ENCODE assay signal across 10 cellular contexts in the genomic region with DNA sequence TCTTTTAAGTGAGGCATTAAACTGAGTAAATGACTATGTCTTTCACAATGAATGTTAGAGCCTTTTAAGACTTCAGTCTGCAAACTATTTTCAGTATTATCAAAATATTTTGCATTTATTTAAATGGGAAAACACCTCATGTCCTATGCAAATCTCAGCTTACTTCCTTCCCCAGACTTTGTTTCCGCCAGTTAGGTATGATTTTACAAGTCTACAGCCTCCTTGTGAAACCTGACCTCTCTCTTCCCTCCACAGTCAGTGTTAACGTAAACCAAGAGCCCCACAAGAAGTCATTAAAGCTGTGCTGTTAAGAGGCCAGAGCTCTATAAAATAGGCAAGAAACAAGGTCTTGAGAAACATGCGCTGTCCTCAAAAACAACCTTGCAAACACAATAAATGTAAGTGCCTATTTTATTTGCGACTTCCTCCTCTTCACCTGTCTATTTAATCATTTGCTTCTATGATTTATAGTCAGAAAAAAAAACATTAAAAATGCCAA. TPM values are rescaled to one million over a fixed set of nuclear protein-coding genes. Genes with fewer than 3 reads are reported as not detected.
A peak's percentile ranks its signal among the peaks of the same experiment; 100 is the strongest.
DNase-seq lines count a peak whose midpoint lies in the region; ATAC-seq and TF ChIP-seq lines count a peak whose summit lies in the region.
"Had no signal": no experiment of that assay in that cellular context is flagged by ENCODE, and none has a peak within 500 bp of the region (broad histone marks: within the 10 kb centered on the region; RNA-seq: fewer than 3 reads in every experiment).

No MANE protein-coding gene starts in this region.

- ATAC-seq in Right ventricle myocardium superior (ENCODE audit: poor library complexity) = no peak
- peak; percentile 76 for ATAC-seq in HG03135 (IDR thresholded peaks at IDR 0.05; ENCODE audit: unreplicated experiment)
- ATAC-seq in upper lobe of left lung (ENCODE audit: low FRiP score in 2 of 2) = no peak

- DNase-seq in cardiac muscle cell (ENCODE audit: low read depth in 1 of 2, low spot score in 1 of 2) (peak in 1 of 2 donors; percentile 74), Right ventricle myocardium superior (no peak), astrocyte of the cerebellum (ENCODE audit: low read depth) (peak; percentile 39), germinal center (ENCODE audit: low spot score) (no peak), NCI-H2081 (lab: John Stamatoyannopoulos, UW) (no peak), SKM-1 (lab: John Stamatoyannopoulos, UW; ENCODE audit: unreplicated experiment) (no peak), upper lobe of left lung (no peak)

- H3K4me3 ChIP-seq in cardiac muscle cell (peak overlapping the region; percentile 15), astrocyte of the cerebellum (ENCODE audit: low read depth, low read length) (no peak overlapping the region), upper lobe of left lung (no peak overlapping the region)

- H3K27ac ChIP-seq in cardiac muscle cell (peak overlapping the region; percentile 66), upper lobe of left lung (no peak overlapping the region)
- H3K27ac ChIP-seq: C4-2B had no signal

- H3K27me3 ChIP-seq in cardiac muscle cell (no peaks in the 10 kb centered on the region), upper lobe of left lung (no peaks in the 10 kb centered on the region)

- WGBS in upper lobe of left lung, 2 donors = 46 to 49% methylated on average over 4 of the region's 4 CpGs

- TF ChIP-seq CTCF in cardiac muscle cell (IDR thresholded peaks at IDR 0.05; ENCODE audit: low read depth, low read length) = no peak
- no peak for TF ChIP-seq CTCF in astrocyte of the cerebellum (IDR thresholded peaks at IDR 0.05; ENCODE audit: low read depth, low read length, missing control alignments)
- no peak for TF ChIP-seq CTCF in upper lobe of left lung (IDR thresholded peaks at IDR 0.05)

- H3K4me1 ChIP-seq in cardiac muscle cell (ENCODE audit: low read depth) (peaks cover 33% of the 10 kb centered on the region), upper lobe of left lung (no peaks in the 10 kb centered on the region)

- no peak for TF ChIP-seq EP300 in upper lobe of left lung (IDR thresholded peaks at IDR 0.05)

- intact Hi-C loops in Right ventricle myocardium superior (cut with DNase I) = no loop called here

- in situ Hi-C loops in astrocyte of the cerebellum (cut with HindIII; ENCODE audit: low sequenced_read_pairs) = no loop called here

- H3K36me3 ChIP-seq in cardiac muscle cell (no peaks in the 10 kb centered on the region), upper lobe of left lung (no peaks in the 10 kb centered on the region)

- no peak for TF ChIP-seq POLR2A in upper lobe of left lung (IDR thresholded peaks at IDR 0.05)

- H3K9me3 ChIP-seq in cardiac muscle cell (ENCODE audit: low read depth) (no peaks in the 10 kb centered on the region), upper lobe of left lung (no peaks in the 10 kb centered on the region)

RNA-seq across cellular contexts. Expression of gene PRTG, which starts 48.3 kb away (rescaled TPM):
- total RNA-seq in cardiac muscle cell (48.0 and 93.8 TPM in 2 replicates), Right ventricle myocardium superior (0.67 TPM), upper lobe of left lung (10 to 100 TPM in 4 of 6 donors, 1 to 10 TPM in 2; 5.9 to 50.6 (median 17.6) TPM)
- 16.1 and 24.7 TPM in 2 replicates for polyA plus RNA-seq in cardiac muscle cell
- total RNA-seq: T-helper 2 cell treated with Interferon-gamma antibody and Interleukin-4, amounts not matched to agents 100 ng/mL and 5 ng/mL, for 36 hours had no signal
